Comparison of ENCODE assay signal across 8 cellular contexts in the genomic region with DNA sequence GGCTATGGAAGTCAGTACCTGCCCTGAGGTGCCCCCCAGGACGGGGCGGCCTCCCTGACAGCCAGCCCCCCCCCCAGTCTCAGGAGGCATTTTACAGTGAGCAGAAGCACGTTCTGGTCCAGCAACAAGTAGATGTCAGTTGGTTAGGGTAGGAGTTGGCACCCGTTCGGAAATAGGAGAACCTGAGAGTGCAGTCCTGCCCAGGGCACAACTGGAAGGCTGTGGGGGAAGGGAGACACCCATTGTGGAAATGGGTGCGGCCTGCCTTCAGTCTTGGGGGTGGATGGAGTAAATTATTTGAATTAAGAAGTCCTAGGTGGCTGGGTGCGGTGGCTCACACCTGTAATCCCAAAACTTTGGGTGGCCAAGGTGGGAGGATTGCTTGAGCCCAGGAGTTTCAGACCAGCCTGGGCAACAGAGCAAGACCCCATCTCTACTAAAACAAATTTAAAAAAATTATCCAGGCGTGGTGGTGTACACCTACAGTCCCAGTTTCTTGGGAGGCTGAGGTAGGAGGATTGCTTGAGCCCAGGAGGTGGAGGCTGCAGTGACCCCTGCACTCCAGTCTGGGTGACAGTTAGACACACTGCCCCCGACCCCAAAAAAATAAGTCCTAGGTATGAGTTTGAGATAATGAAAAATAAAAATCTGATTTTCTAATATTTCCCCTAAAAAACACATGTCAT. TPM values are rescaled to one million over a fixed set of nuclear protein-coding genes. Genes with fewer than 3 reads are reported as not detected.
DNase-seq lines count a peak whose midpoint lies in the region; ATAC-seq, FAIRE-seq and TF ChIP-seq lines count a peak whose summit lies in the region.

No MANE protein-coding gene starts in this region.

- H3K4me1 Mint-ChIP-seq in activated CD4-positive, alpha-beta T cell treated with anti-CD3 and anti-CD28 coated beads, Interleukin-2, amount 10 ng/mL, durations not matched to agents 24 days and 14 days = peaks cover 51% of the 10 kb centered on the region
- H3K4me1 Mint-ChIP-seq in activated naive CD4-positive, alpha-beta T cell treated with anti-CD3 and anti-CD28 coated beads, Interleukin-2, amount 10 ng/mL, durations not matched to agents 7 days and 5 days = peaks cover 69% of the 10 kb centered on the region

- H3K27ac Mint-ChIP-seq in activated CD4-positive, alpha-beta T cell treated with anti-CD3 and anti-CD28 coated beads, Interleukin-2, amount 10 ng/mL, durations not matched to agents 24 days and 14 days = peak overlapping the region; percentile 94
- peak overlapping the region; percentile 86 for H3K27ac Mint-ChIP-seq in activated naive CD4-positive, alpha-beta T cell treated with anti-CD3 and anti-CD28 coated beads, Interleukin-2, amount 10 ng/mL, durations not matched to agents 7 days and 5 days

- no peak for TF ChIP-seq POLR2A in testis (IDR thresholded peaks at IDR 0.05)

- H3K9me3 Mint-ChIP-seq in activated CD4-positive, alpha-beta T cell treated with anti-CD3 and anti-CD28 coated beads, Interleukin-2, amount 10 ng/mL, durations not matched to agents 24 days and 14 days = no peaks in the 10 kb centered on the region
- H3K9me3 Mint-ChIP-seq in activated naive CD4-positive, alpha-beta T cell treated with anti-CD3 and anti-CD28 coated beads, Interleukin-2, amount 10 ng/mL, durations not matched to agents 7 days and 5 days = no peaks in the 10 kb centered on the region

- H3K9me3 ChIP-seq in kidney (ENCODE audit: control insufficient read depth in 1 of 2, low read length in 2 of 2) = no peaks in the 10 kb centered on the region
- H3K9me3 ChIP-seq in testis = no peaks in the 10 kb centered on the region

- H3K4me1 ChIP-seq in kidney (ENCODE audit: control insufficient read depth in 1 of 2, insufficient read depth in 1 of 2, low read depth in 1 of 2, low read length in 2 of 2) = peaks cover 32 to 67% of the 10 kb centered on the region in 2 donors
- H3K4me1 ChIP-seq in testis = peaks cover 84% of the 10 kb centered on the region

- ATAC-seq in GM21528 (IDR thresholded peaks at IDR 0.05; ENCODE audit: low FRiP score, unreplicated experiment) = no peak

- H3K4me3 ChIP-seq in kidney (ENCODE audit: low read length in 2 of 2) (peak overlapping the region; percentile 89 to 94), testis (peak overlapping the region; percentile 73 to 99)

- CTCF ChIA-PET in activated naive CD4-positive, alpha-beta T cell treated with anti-CD3 and anti-CD28 coated beads, Interleukin-2, amount 10 ng/mL, durations not matched to agents 7 days and 5 days (lab: Charles Lee) = no interaction called here

- FAIRE-seq in kidney (lab: Jason Lieb, UNC) = no peak

- intact Hi-C loops in activated CD4-positive, alpha-beta T cell treated with anti-CD3 and anti-CD28 coated beads, Interleukin-2, amount 10 ng/mL, durations not matched to agents 24 days and 14 days (cut with micrococcal nuclease) = no loop called here
- intact Hi-C loops in kidney (cut with DNase I) = no loop called here
- intact Hi-C loops in testis (cut with DNase I; ENCODE audit: low total_unique reads) = no loop called here

- peaks cover 17 to 35% of the 10 kb centered on the region in 2 donors for H3K36me3 ChIP-seq in kidney (ENCODE audit: control insufficient read depth in 1 of 2, insufficient read depth in 2 of 2, low read length in 2 of 2)
- no peaks in the 10 kb centered on the region for H3K36me3 ChIP-seq in testis (ENCODE audit: low read depth, missing control alignments)

- WGBS in testis, 2 donors = 17 to 24% methylated on average over 6 to 9 of the region's 9 CpGs

- peak overlapping the region; percentile 95 for H3K4me3 Mint-ChIP-seq in activated CD4-positive, alpha-beta T cell treated with anti-CD3 and anti-CD28 coated beads, Interleukin-2, amount 10 ng/mL, durations not matched to agents 24 days and 14 days
- peak overlapping the region; percentile 87 for H3K4me3 Mint-ChIP-seq in activated naive CD4-positive, alpha-beta T cell treated with anti-CD3 and anti-CD28 coated beads, Interleukin-2, amount 10 ng/mL, durations not matched to agents 7 days and 5 days

- H3K27me3 ChIP-seq in testis = no peaks in the 10 kb centered on the region

- H3K9ac ChIP-seq in kidney (ENCODE audit: low read length in 2 of 2) = peak overlapping the region; percentile 77 to 97

- peak; percentile 73 for DNase-seq in activated CD4-positive, alpha-beta T cell treated with anti-CD3 and anti-CD28 coated beads, Interleukin-2, amount 10 ng/mL, durations not matched to agents 24 days and 14 days
- no peak for DNase-seq in activated CD4-positive, alpha-beta T cell treated with anti-CD3 and anti-CD28 coated beads for 4 hours
- DNase-seq in activated naive CD4-positive, alpha-beta T cell treated with anti-CD3 and anti-CD28 coated beads, Interleukin-2, amount 10 ng/mL, durations not matched to agents 7 days and 5 days = no peak
- DNase-seq in kidney (no peak), testis (no peak), NCI-H82 (lab: John Stamatoyannopoulos, UW) (no peak), NCI-H2227 treated with DMSO at 0.1 percent for 48 hours (lab: John Stamatoyannopoulos, UW) (no peak)

- H3K36me3 Mint-ChIP-seq in activated CD4-positive, alpha-beta T cell treated with anti-CD3 and anti-CD28 coated beads, Interleukin-2, amount 10 ng/mL, durations not matched to agents 24 days and 14 days (ENCODE audit: low read depth) = peaks cover 45% of the 10 kb centered on the region
- peaks cover 42% of the 10 kb centered on the region for H3K36me3 Mint-ChIP-seq in activated naive CD4-positive, alpha-beta T cell treated with anti-CD3 and anti-CD28 coated beads, Interleukin-2, amount 10 ng/mL, durations not matched to agents 7 days and 5 days

- H3K27me3 Mint-ChIP-seq in activated CD4-positive, alpha-beta T cell treated with anti-CD3 and anti-CD28 coated beads, Interleukin-2, amount 10 ng/mL, durations not matched to agents 24 days and 14 days = no peaks in the 10 kb centered on the region
- peaks cover 9% of the 10 kb centered on the region for H3K27me3 Mint-ChIP-seq in activated naive CD4-positive, alpha-beta T cell treated with anti-CD3 and anti-CD28 coated beads, Interleukin-2, amount 10 ng/mL, durations not matched to agents 7 days and 5 days

- TF ChIP-seq CTCF in kidney (IDR thresholded peaks at IDR 0.05; ENCODE audit: borderline replicate concordance, extremely low read depth, insufficient read depth) (no peak), testis (IDR thresholded peaks at IDR 0.05) (no peak)

- H3K27ac ChIP-seq in kidney (ENCODE audit: low read depth in 2 of 2, low read length in 2 of 2) (peak overlapping the region; percentile 96 to 97), testis (peak overlapping the region; percentile 87 to 100)

RNA-seq across cellular contexts. Expression of a gene that starts 1.2 kb away (rescaled TPM):
- 237 TPM in 2 replicates for total RNA-seq in activated CD4-positive, alpha-beta T cell treated with anti-CD3 and anti-CD28 coated beads, Interleukin-2, amount 10 ng/mL, durations not matched to agents 24 days and 14 days
- total RNA-seq in kidney (533 TPM), testis (100 to 1,000 TPM; 621 to 661 TPM)
- polyA plus RNA-seq in kidney (ENCODE audit: insufficient read depth, low read depth, low replicate concordance) (408 TPM), testis (ENCODE audit: insufficient read depth, low read depth, low replicate concordance) (483 TPM)

RNA-seq across cellular contexts. Expression of a gene that starts 5.0 kb away (rescaled TPM):
- total RNA-seq in activated CD4-positive, alpha-beta T cell treated with anti-CD3 and anti-CD28 coated beads, Interleukin-2, amount 10 ng/mL, durations not matched to agents 24 days and 14 days = 115 and 126 TPM in 2 replicates
- total RNA-seq in kidney (35.3 TPM), testis (100 to 1,000 TPM; 111 to 128 TPM)
- polyA plus RNA-seq in kidney (ENCODE audit: insufficient read depth, low read depth, low replicate concordance) (94.7 TPM), testis (ENCODE audit: insufficient read depth, low read depth, low replicate concordance) (51.6 TPM)

RNA-seq across cellular contexts. Expression of a gene that starts 15.4 kb away (rescaled TPM):
- not detected in 2 replicates for total RNA-seq in activated CD4-positive, alpha-beta T cell treated with anti-CD3 and anti-CD28 coated beads, Interleukin-2, amount 10 ng/mL, durations not matched to agents 24 days and 14 days
- total RNA-seq in kidney (not detected), testis (1 to 10 TPM; 1.5 to 2.9 TPM)
- polyA plus RNA-seq in kidney (ENCODE audit: insufficient read depth, low read depth, low replicate concordance) (not detected), testis (ENCODE audit: insufficient read depth, low read depth, low replicate concordance) (0.61 TPM)

RNA-seq across cellular contexts. Expression of a gene that starts 21.9 kb away (rescaled TPM):
- total RNA-seq in activated CD4-positive, alpha-beta T cell treated with anti-CD3 and anti-CD28 coated beads, Interleukin-2, amount 10 ng/mL, durations not matched to agents 24 days and 14 days = 72.3 and 82.4 TPM in 2 replicates
- total RNA-seq in kidney (205 TPM), testis (10 to 100 TPM; 38.2 to 42.4 TPM)
- polyA plus RNA-seq in kidney (ENCODE audit: insufficient read depth, low read depth, low replicate concordance) (21.3 TPM), testis (ENCODE audit: insufficient read depth, low read depth, low replicate concordance) (30.3 TPM)

RNA-seq across cellular contexts. Expression of a gene that starts 28.8 kb away (rescaled TPM):
- 254 and 269 TPM in 2 replicates for total RNA-seq in activated CD4-positive, alpha-beta T cell treated with anti-CD3 and anti-CD28 coated beads, Interleukin-2, amount 10 ng/mL, durations not matched to agents 24 days and 14 days
- total RNA-seq in kidney (183 TPM), testis (100 to 1,000 TPM; 104 to 166 TPM)
- polyA plus RNA-seq in kidney (ENCODE audit: insufficient read depth, low read depth, low replicate concordance) (641 TPM), testis (ENCODE audit: insufficient read depth, low read depth, low replicate concordance) (94.5 TPM)
